In the genomic region with DNA sequence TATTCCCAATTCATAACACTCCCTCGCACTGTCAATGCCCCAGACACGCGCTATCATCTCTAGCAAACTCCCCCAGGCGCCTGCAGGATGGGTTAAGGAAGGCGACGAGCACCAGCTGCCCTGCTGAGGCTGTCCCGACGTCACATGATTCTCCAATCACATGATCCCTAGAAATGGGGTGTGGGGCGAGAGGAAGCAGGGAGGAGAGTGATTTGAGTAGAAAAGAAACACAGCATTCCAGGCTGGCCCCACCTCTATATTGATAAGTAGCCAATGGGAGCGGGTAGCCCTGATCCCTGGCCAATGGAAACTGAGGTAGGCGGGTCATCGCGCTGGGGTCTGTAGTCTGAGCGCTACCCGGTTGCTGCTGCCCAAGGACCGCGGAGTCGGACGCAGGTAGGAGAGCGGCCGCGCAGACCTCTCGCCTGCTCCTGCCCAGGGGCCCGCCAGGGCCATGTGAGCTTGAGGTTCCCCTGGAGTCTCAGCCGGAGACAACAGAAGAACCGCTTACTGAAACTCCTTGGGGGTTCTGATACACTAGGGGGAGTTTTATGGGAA, we compare ENCODE assay signal across 8 cellular contexts. TPM values are rescaled to one million over a fixed set of nuclear protein-coding genes. Genes with fewer than 3 reads are reported as not detected.
A peak's percentile ranks its signal among the peaks of the same experiment; 100 is the strongest.
DNase-seq lines count a peak whose midpoint lies in the region; ATAC-seq and TF ChIP-seq lines count a peak whose summit lies in the region.

A gene (plus strand): TSS at position 364 of the 558 bp plus-strand sequence. CDS start 3,863 bp downstream, outside the sequence.

- peaks cover 18% of the 10 kb centered on the region for H3K27me3 Mint-ChIP-seq in central memory CD8-positive, alpha-beta T cell

- DNase-seq in A172 (ENCODE audit: low spot score) (peak; percentile 99), NCI-H345 (lab: John Stamatoyannopoulos, UW) (peak; percentile 99), iris pigment epithelial cell (ENCODE audit: low read depth) (peak; percentile 99)
- DNase-seq in activated CD4-positive, CD25-positive, alpha-beta regulatory T cell treated with anti-CD3 and anti-CD28 coated beads, Interleukin-2, amount 50 U/mL, for 16 hours (ENCODE audit: low read depth, low spot score): peak; percentile 66
- DNase-seq in central memory CD8-positive, alpha-beta T cell (ENCODE audit: low spot score in 2 of 2): peak; percentile 67 to 68
- peak; percentile 71 to 83 for DNase-seq in stimulated activated CD4-positive, alpha-beta T cell treated with anti-CD3 and anti-CD28 coated beads, Interleukin-12 subunit alpha, Interleukin-12 subunit beta, amount 100 ng/mL, for 24 hours (ENCODE audit: low read depth in 2 of 2)

- peaks cover 26% of the 10 kb centered on the region for H3K4me1 Mint-ChIP-seq in central memory CD8-positive, alpha-beta T cell

- peaks cover 1% of the 10 kb centered on the region for H3K36me3 Mint-ChIP-seq in central memory CD8-positive, alpha-beta T cell (ENCODE audit: insufficient read depth)

- H3K4me3 Mint-ChIP-seq in central memory CD8-positive, alpha-beta T cell: peak within 1 kb of the TSS; percentile 91

- TF ChIP-seq POLR2A in GM18526 (IDR thresholded peaks at IDR 0.05; ENCODE audit: extremely low read depth, insufficient read length): peak; percentile 96

- ATAC-seq in HG03135 (IDR thresholded peaks at IDR 0.05; ENCODE audit: unreplicated experiment): peak; percentile 47
- ATAC-seq in central memory CD8-positive, alpha-beta T cell (replicated peaks; ENCODE audit: extremely low read depth, poor library complexity, severe bottlenecking): peak; percentile 98

- H3K27ac Mint-ChIP-seq in central memory CD8-positive, alpha-beta T cell (ENCODE audit: low read depth): peak within 1 kb of the TSS; percentile 60

- no peaks in the 10 kb centered on the region for H3K9me3 Mint-ChIP-seq in central memory CD8-positive, alpha-beta T cell

RNA-seq across cellular contexts. Expression of the gene that starts here (rescaled TPM):
- total RNA-seq in A172 (2014; rRNA removed; shearing (Covaris generic)): 285 and 293 TPM in 2 replicates

Comparison
In these comparisons a context has a peak if more than half of its experiments do, and no peak if none do; other contexts are left out.
1. Peak in every context shown above with its lines: DNase-seq and ATAC-seq.